Comparison of ENCODE assay signal across 8 cellular contexts in the genomic region with DNA sequence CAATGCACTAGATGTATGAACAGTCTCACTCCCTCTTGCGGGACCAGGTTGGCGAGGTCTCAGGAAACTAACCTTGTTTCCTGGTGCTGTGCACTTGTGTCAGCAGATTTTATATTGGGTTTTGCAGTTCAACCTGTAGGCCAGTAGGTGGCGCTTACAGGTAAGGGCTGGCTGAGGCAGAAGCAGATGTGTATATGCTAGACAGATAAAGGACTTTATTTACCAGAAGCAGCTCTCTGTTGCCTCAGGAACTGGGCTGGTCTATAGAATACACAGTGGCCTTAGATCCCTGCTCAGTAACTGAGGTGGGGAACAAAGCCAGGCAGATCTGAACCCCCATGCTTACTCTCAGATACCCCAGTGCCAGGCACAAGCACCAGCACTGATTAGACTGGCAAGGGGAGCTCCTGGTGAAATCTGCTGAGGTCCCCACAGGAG.
DNase-seq lines count a peak whose midpoint lies in the region; ATAC-seq, FAIRE-seq and TF ChIP-seq lines count a peak whose summit lies in the region.

No MANE protein-coding gene starts in this region.

- H3K4me2 ChIP-seq in MM.1S (ENCODE audit: low read depth, low read length): no peak overlapping the region

- no peaks in the 10 kb centered on the region for H3K9me2 ChIP-seq in MM.1S (replicated peaks; ENCODE audit: insufficient read depth, low read length)

- peak overlapping the region in 4 of 7 donors; percentile 59 to 79 (median 72) for H3K27ac Mint-ChIP-seq in CD4-positive, alpha-beta memory T cell

- no peaks in the 10 kb centered on the region for H3K27me3 Mint-ChIP-seq in CD4-positive, alpha-beta memory T cell

- in situ Hi-C loops in astrocyte of the cerebellum (cut with HindIII; ENCODE audit: low sequenced_read_pairs): no loop called here

- intact Hi-C loops in CD4-positive, alpha-beta memory T cell (cut with micrococcal nuclease): loop anchor here (2.0 to 5.0 kb wide), 7 partner anchors 53 to 416 kb away; a partner anchor contains a TSS
- intact Hi-C loops in kidney (cut with DNase I): no loop called here

- peaks cover 11 to 18% (median 14%) of the 10 kb centered on the region in 4 donors for H3K4me1 Mint-ChIP-seq in CD4-positive, alpha-beta memory T cell

- H3K27ac ChIP-seq in CD4-positive, alpha-beta memory T cell (ENCODE audit: low read depth, low read length): no peak overlapping the region
- no peak overlapping the region for H3K27ac ChIP-seq in MM.1S (ENCODE audit: low read length)
- no peak overlapping the region for H3K27ac ChIP-seq in kidney (ENCODE audit: low read depth in 2 of 2, low read length in 2 of 2)

- no peak overlapping the region for H3K4me3 ChIP-seq in CD4-positive, alpha-beta memory T cell (ENCODE audit: low read length in 2 of 2)
- no peak overlapping the region for H3K4me3 ChIP-seq in MM.1S (ENCODE audit: low read length)
- H3K4me3 ChIP-seq in astrocyte of the cerebellum (ENCODE audit: low read depth, low read length): no peak overlapping the region
- H3K4me3 ChIP-seq in kidney (ENCODE audit: low read length in 2 of 2): no peak overlapping the region

- no peaks in the 10 kb centered on the region for H3F3A ChIP-seq in MM.1S (ENCODE audit: insufficient read depth, low read length)

- no peaks in the 10 kb centered on the region for H4K20me1 ChIP-seq in MM.1S (ENCODE audit: insufficient read depth, low read length)

- CTCF ChIA-PET in CD4-positive, alpha-beta memory T cell (lab: Charles Lee; ENCODE audit: partially characterized antibody): interaction anchor here (0.6 to 3.5 kb wide), 64 partner anchors 9 to 710 kb away, joined by 3 to 46 read pairs (median 4); a partner anchor contains a TSS

- peaks cover 0 to 4% (median 0%) of the 10 kb centered on the region in 8 donors for H3K9me3 Mint-ChIP-seq in CD4-positive, alpha-beta memory T cell

- TF ChIP-seq CTCF in MM.1S (IDR thresholded peaks at IDR 0.05; ENCODE audit: low read length) (peak; percentile 95), astrocyte of the cerebellum (IDR thresholded peaks at IDR 0.05; ENCODE audit: low read depth, low read length, missing control alignments) (peak; percentile 89), kidney (IDR thresholded peaks at IDR 0.05; ENCODE audit: borderline replicate concordance, extremely low read depth, insufficient read depth) (peak; percentile 71)

- H3K4me3 Mint-ChIP-seq in CD4-positive, alpha-beta memory T cell: peak overlapping the region in 4 of 8 donors; percentile 5 to 57 (median 42)

- POLR2A ChIA-PET in CD4-positive, alpha-beta memory T cell (lab: Charles Lee; ENCODE audit: partially characterized antibody): interaction anchor here (0.6 to 1.8 kb wide), 9 partner anchors 54 to 418 kb away, joined by 3 to 37 read pairs (median 4); a partner anchor contains a TSS

- no peaks in the 10 kb centered on the region for H3K79me2 ChIP-seq in MM.1S (ENCODE audit: low read length)

- H3K9ac ChIP-seq in MM.1S (ENCODE audit: low read length) (no peak overlapping the region), kidney (ENCODE audit: low read length in 2 of 2) (no peak overlapping the region)

- H3K36me3 ChIP-seq in CD4-positive, alpha-beta memory T cell (ENCODE audit: insufficient read depth, low read length): no peaks in the 10 kb centered on the region
- H3K36me3 ChIP-seq in MM.1S (replicated peaks; ENCODE audit: insufficient read depth, low read length) (no peaks in the 10 kb centered on the region), kidney (ENCODE audit: control insufficient read depth in 1 of 2, insufficient read depth in 2 of 2, low read length in 2 of 2) (no peaks in the 10 kb centered on the region)

- FAIRE-seq in kidney (lab: Jason Lieb, UNC): no peak

- ATAC-seq in GM19397 (IDR thresholded peaks at IDR 0.05; ENCODE audit: unreplicated experiment): peak; percentile 61
- ATAC-seq in SK-N-SH treated with all-trans-retinoic acid at 6 μM for 48 hours: peak; percentile 88

- H3K36me3 Mint-ChIP-seq in CD4-positive, alpha-beta memory T cell: no peaks in the 10 kb centered on the region

- DNase-seq in CD4-positive, alpha-beta memory T cell: peak; percentile 69 to 78 (median 76)
- DNase-seq in MM.1S: peak; percentile 87
- peak; percentile 13 for DNase-seq in astrocyte of the cerebellum (ENCODE audit: low read depth)
- no peak for DNase-seq in kidney
- peak; percentile 6 for DNase-seq in stimulated activated CD8-positive, alpha-beta memory T cell treated with anti-CD3 and anti-CD28 coated beads, Interleukin-12 subunit alpha, Interleukin-12 subunit beta, amount 100 ng/mL, for 4 hours (ENCODE audit: low read depth)
- DNase-seq in COR-L47 (lab: John Stamatoyannopoulos, UW): no peak

- peaks cover 13% of the 10 kb centered on the region for H3K4me1 ChIP-seq in CD4-positive, alpha-beta memory T cell (ENCODE audit: insufficient read depth, low read length)
- H3K4me1 ChIP-seq in MM.1S (ENCODE audit: low read length) (peaks cover 17% of the 10 kb centered on the region), kidney (ENCODE audit: control insufficient read depth in 1 of 2, insufficient read depth in 1 of 2, low read depth in 1 of 2, low read length in 2 of 2) (no peaks in the 10 kb centered on the region)

- no peaks in the 10 kb centered on the region for H3K9me3 ChIP-seq in CD4-positive, alpha-beta memory T cell (ENCODE audit: control insufficient read depth in 1 of 2, low read length in 2 of 2)
- H3K9me3 ChIP-seq in MM.1S (replicated peaks; ENCODE audit: insufficient read depth, low read length) (no peaks in the 10 kb centered on the region), kidney (ENCODE audit: control insufficient read depth in 1 of 2, low read length in 2 of 2) (no peaks in the 10 kb centered on the region)

- H2AFZ ChIP-seq in MM.1S (ENCODE audit: low read length): peak overlapping the region; percentile 43

- no peaks in the 10 kb centered on the region for H3K27me3 ChIP-seq in CD4-positive, alpha-beta memory T cell (ENCODE audit: insufficient read depth, low read length)
- H3K27me3 ChIP-seq in MM.1S (replicated peaks; ENCODE audit: insufficient read depth, low read length): no peaks in the 10 kb centered on the region

TF ChIP-seq in SK-N-SH treated with all-trans-retinoic acid at 6 μM for 48 hours, 23 proteins besides CTCF, POLR2A, EP300 and RAD21:
- TF ChIP-seq GLIS3 (CRISPR knock-in tag; IDR thresholded peaks at IDR 0.05) (no peak), ZFP30 (CRISPR knock-in tag; IDR thresholded peaks at IDR 0.05) (no peak), ZC3H10 (CRISPR knock-in tag; IDR thresholded peaks at IDR 0.05) (no peak), ZFP3 (CRISPR knock-in tag; IDR thresholded peaks at IDR 0.05) (no peak), CSDC2 (CRISPR knock-in tag; IDR thresholded peaks at IDR 0.05) (no peak), ZNF70 (CRISPR knock-in tag; IDR thresholded peaks at IDR 0.05) (no peak), SNAI2 (CRISPR knock-in tag; IDR thresholded peaks at IDR 0.05) (no peak), BACH2 (CRISPR knock-in tag; IDR thresholded peaks at IDR 0.05; ENCODE audit: borderline replicate concordance) (no peak), RARB (CRISPR knock-in tag; IDR thresholded peaks at IDR 0.05) (no peak), ARNTL (CRISPR knock-in tag; IDR thresholded peaks at IDR 0.05; ENCODE audit: borderline replicate concordance, low read depth) (no peak), PPARA (CRISPR knock-in tag; IDR thresholded peaks at IDR 0.05; ENCODE audit: borderline replicate concordance) (no peak), TCF4 (CRISPR knock-in tag; IDR thresholded peaks at IDR 0.05; ENCODE audit: borderline replicate concordance) (no peak), TOX (CRISPR knock-in tag; IDR thresholded peaks at IDR 0.05; ENCODE audit: borderline replicate concordance) (no peak)
- TF ChIP-seq, protein P1, sequence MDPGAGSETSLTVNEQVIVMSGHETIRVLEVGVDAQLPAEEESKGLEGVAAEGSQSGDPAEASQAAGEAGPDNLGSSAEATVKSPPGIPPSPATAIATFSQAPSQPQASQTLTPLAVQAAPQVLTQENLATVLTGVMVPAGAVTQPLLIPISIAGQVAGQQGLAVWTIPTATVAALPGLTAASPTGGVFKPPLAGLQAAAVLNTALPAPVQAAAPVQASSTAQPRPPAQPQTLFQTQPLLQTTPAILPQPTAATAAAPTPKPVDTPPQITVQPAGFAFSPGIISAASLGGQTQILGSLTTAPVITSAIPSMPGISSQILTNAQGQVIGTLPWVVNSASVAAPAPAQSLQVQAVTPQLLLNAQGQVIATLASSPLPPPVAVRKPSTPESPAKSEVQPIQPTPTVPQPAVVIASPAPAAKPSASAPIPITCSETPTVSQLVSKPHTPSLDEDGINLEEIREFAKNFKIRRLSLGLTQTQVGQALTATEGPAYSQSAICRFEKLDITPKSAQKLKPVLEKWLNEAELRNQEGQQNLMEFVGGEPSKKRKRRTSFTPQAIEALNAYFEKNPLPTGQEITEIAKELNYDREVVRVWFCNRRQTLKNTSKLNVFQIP (CRISPR knock-in tag; IDR thresholded peaks at IDR 0.05; ENCODE audit: borderline replicate concordance, low read depth): no peak

Comparison
In these comparisons a context has a peak if more than half of its experiments do, and no peak if none do; other contexts are left out.
1. DNase-seq: peak in CD4-positive, alpha-beta memory T cell (5 of 5), MM.1S (single experiment), astrocyte of the cerebellum (single experiment) and stimulated activated CD8-positive, alpha-beta memory T cell treated with anti-CD3 and anti-CD28 coated beads, Interleukin-12 subunit alpha, Interleukin-12 subunit beta, amount 100 ng/mL, for 4 hours (single experiment); none in kidney (single experiment) and COR-L47 (single experiment).
2. Peak in every context shown above with its lines, with median percentiles within 50 percentile points of each other: CTCF ChIP-seq.